Comparison of ENCODE assay signal across 1 cellular context in the genomic region with DNA sequence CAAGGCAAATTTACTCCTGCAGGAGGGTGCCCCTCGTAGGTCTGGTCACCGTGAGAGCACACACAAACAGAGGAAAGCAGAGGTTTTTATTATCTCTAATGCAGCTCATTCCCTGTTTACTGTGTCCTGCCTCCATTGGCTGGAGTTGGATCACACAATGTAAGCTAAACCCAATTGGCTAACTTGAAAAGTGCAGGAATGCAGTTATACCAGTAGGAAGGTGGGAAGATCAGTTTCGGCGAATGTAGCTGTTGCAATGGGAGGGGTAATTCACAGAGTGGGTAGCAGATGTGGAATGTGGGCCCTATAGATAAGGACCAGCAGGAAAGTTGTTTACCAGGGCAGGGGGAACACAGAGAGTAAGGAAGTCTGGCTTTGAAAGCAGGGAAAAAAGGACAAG.
TF ChIP-seq lines count a peak whose summit lies in the region.

No MANE protein-coding gene starts in this region.

TF ChIP-seq in GM23338, 12 proteins besides CTCF, POLR2A, EP300 and RAD21 (continued from another document):
- TF ChIP-seq, protein P1, sequence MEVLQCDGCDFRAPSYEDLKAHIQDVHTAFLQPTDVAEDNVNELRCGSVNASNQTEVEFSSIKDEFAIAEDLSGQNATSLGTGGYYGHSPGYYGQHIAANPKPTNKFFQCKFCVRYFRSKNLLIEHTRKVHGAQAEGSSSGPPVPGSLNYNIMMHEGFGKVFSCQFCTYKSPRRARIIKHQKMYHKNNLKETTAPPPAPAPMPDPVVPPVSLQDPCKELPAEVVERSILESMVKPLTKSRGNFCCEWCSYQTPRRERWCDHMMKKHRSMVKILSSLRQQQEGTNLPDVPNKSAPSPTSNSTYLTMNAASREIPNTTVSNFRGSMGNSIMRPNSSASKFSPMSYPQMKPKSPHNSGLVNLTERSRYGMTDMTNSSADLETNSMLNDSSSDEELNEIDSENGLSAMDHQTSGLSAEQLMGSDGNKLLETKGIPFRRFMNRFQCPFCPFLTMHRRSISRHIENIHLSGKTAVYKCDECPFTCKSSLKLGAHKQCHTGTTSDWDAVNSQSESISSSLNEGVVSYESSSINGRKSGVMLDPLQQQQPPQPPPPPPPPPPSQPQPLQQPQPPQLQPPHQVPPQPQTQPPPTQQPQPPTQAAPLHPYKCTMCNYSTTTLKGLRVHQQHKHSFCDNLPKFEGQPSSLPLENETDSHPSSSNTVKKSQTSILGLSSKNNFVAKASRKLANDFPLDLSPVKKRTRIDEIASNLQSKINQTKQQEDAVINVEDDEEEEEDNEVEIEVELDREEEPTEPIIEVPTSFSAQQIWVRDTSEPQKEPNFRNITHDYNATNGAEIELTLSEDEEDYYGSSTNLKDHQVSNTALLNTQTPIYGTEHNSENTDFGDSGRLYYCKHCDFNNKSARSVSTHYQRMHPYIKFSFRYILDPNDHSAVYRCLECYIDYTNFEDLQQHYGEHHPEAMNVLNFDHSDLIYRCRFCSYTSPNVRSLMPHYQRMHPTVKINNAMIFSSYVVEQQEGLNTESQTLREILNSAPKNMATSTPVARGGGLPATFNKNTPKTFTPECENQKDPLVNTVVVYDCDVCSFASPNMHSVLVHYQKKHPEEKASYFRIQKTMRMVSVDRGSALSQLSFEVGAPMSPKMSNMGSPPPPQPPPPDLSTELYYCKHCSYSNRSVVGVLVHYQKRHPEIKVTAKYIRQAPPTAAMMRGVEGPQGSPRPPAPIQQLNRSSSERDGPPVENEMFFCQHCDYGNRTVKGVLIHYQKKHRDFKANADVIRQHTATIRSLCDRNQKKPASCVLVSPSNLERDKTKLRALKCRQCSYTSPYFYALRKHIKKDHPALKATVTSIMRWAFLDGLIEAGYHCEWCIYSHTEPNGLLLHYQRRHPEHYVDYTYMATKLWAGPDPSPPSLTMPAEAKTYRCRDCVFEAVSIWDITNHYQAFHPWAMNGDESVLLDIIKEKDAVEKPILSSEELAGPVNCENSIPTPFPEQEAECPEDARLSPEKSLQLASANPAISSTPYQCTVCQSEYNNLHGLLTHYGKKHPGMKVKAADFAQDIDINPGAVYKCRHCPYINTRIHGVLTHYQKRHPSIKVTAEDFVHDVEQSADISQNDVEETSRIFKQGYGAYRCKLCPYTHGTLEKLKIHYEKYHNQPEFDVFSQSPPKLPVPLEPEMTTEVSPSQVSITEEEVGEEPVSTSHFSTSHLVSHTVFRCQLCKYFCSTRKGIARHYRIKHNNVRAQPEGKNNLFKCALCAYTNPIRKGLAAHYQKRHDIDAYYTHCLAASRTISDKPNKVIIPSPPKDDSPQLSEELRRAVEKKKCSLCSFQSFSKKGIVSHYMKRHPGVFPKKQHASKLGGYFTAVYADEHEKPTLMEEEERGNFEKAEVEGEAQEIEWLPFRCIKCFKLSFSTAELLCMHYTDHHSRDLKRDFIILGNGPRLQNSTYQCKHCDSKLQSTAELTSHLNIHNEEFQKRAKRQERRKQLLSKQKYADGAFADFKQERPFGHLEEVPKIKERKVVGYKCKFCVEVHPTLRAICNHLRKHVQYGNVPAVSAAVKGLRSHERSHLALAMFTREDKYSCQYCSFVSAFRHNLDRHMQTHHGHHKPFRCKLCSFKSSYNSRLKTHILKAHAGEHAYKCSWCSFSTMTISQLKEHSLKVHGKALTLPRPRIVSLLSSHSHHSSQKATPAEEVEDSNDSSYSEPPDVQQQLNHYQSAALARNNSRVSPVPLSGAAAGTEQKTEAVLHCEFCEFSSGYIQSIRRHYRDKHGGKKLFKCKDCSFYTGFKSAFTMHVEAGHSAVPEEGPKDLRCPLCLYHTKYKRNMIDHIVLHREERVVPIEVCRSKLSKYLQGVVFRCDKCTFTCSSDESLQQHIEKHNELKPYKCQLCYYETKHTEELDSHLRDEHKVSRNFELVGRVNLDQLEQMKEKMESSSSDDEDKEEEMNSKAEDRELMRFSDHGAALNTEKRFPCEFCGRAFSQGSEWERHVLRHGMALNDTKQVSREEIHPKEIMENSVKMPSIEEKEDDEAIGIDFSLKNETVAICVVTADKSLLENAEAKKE (CRISPR knock-in tag; IDR thresholded peaks at IDR 0.05) = no peak
